Comparison of ENCODE assay signal across 8 cellular contexts in the genomic region with DNA sequence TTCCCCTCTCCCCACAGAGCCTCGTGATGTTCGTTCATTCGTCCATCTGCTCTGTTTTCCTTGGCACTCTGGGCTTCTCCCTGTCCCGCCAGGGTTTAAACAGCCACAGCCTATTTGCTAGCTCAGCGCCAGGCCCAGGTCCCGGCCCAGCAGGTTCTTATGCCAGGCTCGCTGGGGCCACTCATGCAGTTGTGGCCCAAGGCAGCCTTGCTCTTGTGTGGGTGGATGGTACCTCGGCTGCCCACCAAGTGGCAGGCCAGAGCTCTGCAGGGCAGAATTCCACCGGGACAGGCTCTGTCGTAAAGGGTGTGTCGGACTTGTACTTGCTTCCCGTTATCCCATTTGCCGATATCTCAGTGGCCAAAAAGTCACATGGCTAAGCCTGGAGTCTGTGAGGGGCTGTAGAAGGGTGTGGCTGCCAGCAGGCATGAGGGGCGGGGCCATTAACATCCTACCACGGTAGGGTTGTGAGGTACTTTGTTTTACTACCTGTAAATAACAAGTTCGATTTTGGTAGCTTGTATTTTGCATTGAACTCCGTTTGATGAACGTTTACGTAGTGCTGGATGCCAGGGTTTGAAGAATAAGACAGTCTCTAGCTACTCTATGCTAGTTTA. TPM values are rescaled to one million over a fixed set of nuclear protein-coding genes. Genes with fewer than 3 reads are reported as not detected.
DNase-seq lines count a peak whose midpoint lies in the region; ATAC-seq and TF ChIP-seq lines count a peak whose summit lies in the region.

No MANE protein-coding gene starts in this region.

- TF ChIP-seq CTCF in BE2C (IDR thresholded peaks at IDR 0.05; ENCODE audit: low read depth, low read length): peak; percentile 74

- no peaks in the 10 kb centered on the region for H3K9me3 ChIP-seq in BE2C
- H3K9me3 ChIP-seq in skeletal muscle tissue (ENCODE audit: control insufficient read depth in 3 of 3, low read length in 3 of 3): no peaks in the 10 kb centered on the region

- intact Hi-C loops in left cardiac atrium (cut with DNase I): no loop called here

- peaks cover 0 to 9% of the 10 kb centered on the region in 2 donors for H3K36me3 Mint-ChIP-seq in activated naive CD4-positive, alpha-beta T cell treated with anti-CD3 and anti-CD28 coated beads, Interleukin-2, amount 50 U/mL, for 72 hours

- H3K27me3 ChIP-seq in BE2C (no peaks in the 10 kb centered on the region), skeletal muscle tissue (ENCODE audit: control insufficient read depth in 3 of 3, insufficient read depth in 3 of 3, low read length in 3 of 3) (no peaks in the 10 kb centered on the region)

- H3K4me3 ChIP-seq in BE2C (ENCODE audit: low read depth, low read length): peak overlapping the region; percentile 49
- H3K4me3 ChIP-seq in skeletal muscle tissue (ENCODE audit: low read length in 3 of 3): peak overlapping the region in 2 of 3 donors; percentile 10 to 46

- peak overlapping the region in 2 of 3 donors; percentile 54 to 63 for H3K9ac ChIP-seq in skeletal muscle tissue (ENCODE audit: low read depth in 1 of 3, low read length in 3 of 3)

- H3K27ac Mint-ChIP-seq in activated naive CD4-positive, alpha-beta T cell treated with anti-CD3 and anti-CD28 coated beads, Interleukin-2, amount 50 U/mL, for 72 hours: peak overlapping the region; percentile 95 to 100

- H3K36me3 ChIP-seq in BE2C: peaks cover 8% of the 10 kb centered on the region
- peaks cover 2 to 5% (median 5%) of the 10 kb centered on the region in 3 donors for H3K36me3 ChIP-seq in skeletal muscle tissue (ENCODE audit: control insufficient read depth in 3 of 3, insufficient read depth in 3 of 3, low read length in 3 of 3)

- peaks cover 41% of the 10 kb centered on the region for H3K4me1 ChIP-seq in BE2C
- peaks cover 46 to 50% (median 49%) of the 10 kb centered on the region in 3 donors for H3K4me1 ChIP-seq in skeletal muscle tissue (ENCODE audit: control insufficient read depth in 3 of 3, insufficient read depth in 3 of 3, low read length in 3 of 3)

- no peaks in the 10 kb centered on the region for H3K9me3 Mint-ChIP-seq in activated naive CD4-positive, alpha-beta T cell treated with anti-CD3 and anti-CD28 coated beads, Interleukin-2, amount 50 U/mL, for 72 hours

- ATAC-seq in activated naive CD4-positive, alpha-beta T cell treated with anti-CD3 and anti-CD28 coated beads, Interleukin-2, amount 50 U/mL, for 72 hours: peak in 1 of 2 donors; percentile 1
- ATAC-seq in left cardiac atrium: peak; percentile 57 to 80
- ATAC-seq in GM21786 (IDR thresholded peaks at IDR 0.05; ENCODE audit: unreplicated experiment): no peak

- peak; percentile 89 for DNase-seq in BE2C
- peak; percentile 60 for DNase-seq in HuH-7 (ENCODE audit: low spot score)
- DNase-seq in activated naive CD4-positive, alpha-beta T cell treated with anti-CD3 and anti-CD28 coated beads, Interleukin-2, amount 50 U/mL, for 72 hours (ENCODE audit: low spot score in 2 of 2): no peak
- peak; percentile 68 for DNase-seq in left cardiac atrium
- DNase-seq in NCI-H2081 treated with DMSO at 0.1 percent for 48 hours (lab: John Stamatoyannopoulos, UW): no peak
- no peak for DNase-seq in HuH-7.5 (ENCODE audit: low spot score)

- peak overlapping the region; percentile 84 for H3K27ac ChIP-seq in skeletal muscle tissue (ENCODE audit: low read depth, low read length)

RNA-seq across cellular contexts. Expression of gene FAM118A, which starts 7.9 kb away (rescaled TPM):
- 50.9 TPM for polyA plus RNA-seq in BE2C (2012; ENCODE audit: insufficient read depth, insufficient read length, low read depth)
- total RNA-seq in activated naive CD4-positive, alpha-beta T cell treated with anti-CD3 and anti-CD28 coated beads, Interleukin-2, amount 50 U/mL, for 72 hours: 10 to 100 TPM; 59.2 to 79.0 TPM
- total RNA-seq in left cardiac atrium: 10 to 100 TPM; 20.9 to 23.5 TPM
- total RNA-seq in skeletal muscle tissue: 17.2 TPM

RNA-seq across cellular contexts. Expression of gene UPK3A, which starts 32.9 kb away (rescaled TPM):
- polyA plus RNA-seq in BE2C (2012; ENCODE audit: insufficient read depth, insufficient read length, low read depth): not detected
- total RNA-seq in activated naive CD4-positive, alpha-beta T cell treated with anti-CD3 and anti-CD28 coated beads, Interleukin-2, amount 50 U/mL, for 72 hours: not detected
- total RNA-seq in left cardiac atrium: under 1 TPM in 1 of 2 donors, not detected in 1; 0.29 TPM
- total RNA-seq in skeletal muscle tissue: not detected

Comparison
In these comparisons a context has a peak if more than half of its experiments do, and no peak if none do; other contexts are left out.
1. DNase-seq: peak in BE2C (single experiment), HuH-7 (single experiment) and left cardiac atrium (single experiment); none in activated naive CD4-positive, alpha-beta T cell treated with anti-CD3 and anti-CD28 coated beads, Interleukin-2, amount 50 U/mL, for 72 hours (0 of 2), NCI-H2081 treated with DMSO at 0.1 percent for 48 hours (single experiment) and HuH-7.5 (single experiment).